In the genomic region with DNA sequence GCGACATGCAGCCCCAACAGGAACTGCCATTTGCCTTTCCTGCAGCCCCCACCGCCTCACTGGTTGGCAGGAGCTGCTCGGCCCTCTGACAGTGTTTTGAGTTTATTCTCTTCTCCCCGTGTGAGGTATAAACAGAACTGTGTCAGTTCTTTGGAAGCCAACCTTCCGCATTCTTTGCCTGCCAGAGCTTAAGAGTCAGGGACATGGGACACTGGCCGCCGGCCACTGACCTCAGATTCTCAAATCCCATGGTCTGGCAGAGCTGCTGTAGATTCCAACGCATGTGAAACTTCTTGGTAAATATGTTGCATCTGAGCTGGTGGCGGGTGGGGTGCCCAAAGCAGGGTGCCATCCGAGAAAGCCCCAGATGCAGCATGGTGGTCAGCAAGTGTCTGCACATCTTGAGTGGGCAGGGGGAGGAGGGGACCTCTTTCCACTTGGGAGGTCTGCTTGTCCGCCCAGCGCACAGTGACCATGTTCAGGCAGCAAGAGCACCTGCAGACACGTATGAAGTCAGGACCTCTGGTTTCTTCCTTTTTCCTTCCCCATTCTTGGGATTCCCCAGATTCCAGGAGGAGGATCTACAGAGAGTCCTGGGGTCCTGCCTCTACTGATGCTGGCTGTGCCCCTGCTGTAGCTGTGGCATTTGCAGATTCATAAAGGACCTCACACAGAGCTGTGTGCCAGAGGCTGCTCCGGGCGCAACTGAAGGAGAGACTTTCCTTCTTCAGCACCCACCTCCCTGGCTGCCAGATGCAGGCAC, we compare ENCODE assay signal across 19 cellular contexts. TPM values are rescaled to one million over a fixed set of nuclear protein-coding genes. Genes with fewer than 3 reads are reported as not detected.
DNase-seq lines count a peak whose midpoint lies in the region; ATAC-seq and TF ChIP-seq lines count a peak whose summit lies in the region.
"Had no signal": no experiment of that assay in that cellular context is flagged by ENCODE, and none has a peak within 500 bp of the region (broad histone marks: within the 10 kb centered on the region; RNA-seq: fewer than 3 reads in every experiment).

No MANE protein-coding gene starts in this region.

- no peaks in the 10 kb centered on the region for H3K27me3 ChIP-seq in aorta (ENCODE audit: control insufficient read depth in 1 of 2, insufficient read depth in 2 of 2, low read length in 1 of 2)
- H3K27me3 ChIP-seq: ovary had no signal

- no peak overlapping the region for H3K27ac ChIP-seq in aorta (ENCODE audit: low read depth in 1 of 2, low read length in 2 of 2)
- H3K27ac ChIP-seq: BLaER1 treated with 17β-estradiol and CSF1 and Interleukin-3, amounts not matched to agents 10 nM and 100 nM; hepatocyte; ovary had no signal

- ATAC-seq in left cardiac atrium, result peak; percentile 73 to 75
- ATAC-seq in aorta (ENCODE audit: low FRiP score), result no peak
- no peak for ATAC-seq in GM18502 (IDR thresholded peaks at IDR 0.05; ENCODE audit: poor library complexity, unreplicated experiment)

- 55 to 59% methylated on average over 15 of the region's 15 CpGs for WGBS in aorta, 2 donors

- DNase-seq in Daoy (ENCODE audit: low read depth) (peak; percentile 19), left cardiac atrium (peak; percentile 48), pons (ENCODE audit: low spot score) (peak; percentile 19), aorta (no peak), cerebellar nuclear complex (lab: John Stamatoyannopoulos, UW) (no peak), GM19240 (ENCODE audit: insufficient read length, low spot score) (no peak)
- DNase-seq: activated CD4-positive, CD25-positive, alpha-beta regulatory T cell; activated T-cell treated with anti-CD3 and anti-CD28 coated beads for 4 hours; effector CD4-positive, alpha-beta T cell; KBM-7; NCI-H187; ovary; stimulated activated CD4-positive, alpha-beta T cell treated with anti-CD3 and anti-CD28 coated beads, Interleukin-2, amount 100 ng/mL, for 24 hours had no signal

- intact Hi-C loops in left cardiac atrium (cut with DNase I), result no loop called here
- intact Hi-C loops in aorta (cut with DNase I), result no loop called here

- no peaks in the 10 kb centered on the region for H3K4me1 ChIP-seq in aorta (ENCODE audit: control insufficient read depth in 1 of 2, insufficient read depth in 2 of 2, low read length in 2 of 2)

- H3K36me3 ChIP-seq in aorta (ENCODE audit: control insufficient read depth in 1 of 2, insufficient read depth in 2 of 2, low read length in 1 of 2), result no peaks in the 10 kb centered on the region
- H3K36me3 ChIP-seq: BLaER1 treated with 17β-estradiol and CSF1 and Interleukin-3, amounts not matched to agents 10 nM and 100 nM; ovary had no signal

- peak overlapping the region; percentile 27 for H3K4me3 ChIP-seq in WI38 (ENCODE audit: low read depth, low read length)
- no peak overlapping the region for H3K4me3 ChIP-seq in aorta (ENCODE audit: low read length in 2 of 2)
- H3K4me3 ChIP-seq: BLaER1 treated with 17β-estradiol and CSF1 and Interleukin-3, amounts not matched to agents 10 nM and 100 nM; hepatocyte; ovary had no signal

- no peaks in the 10 kb centered on the region for H3K9me3 ChIP-seq in aorta (ENCODE audit: control insufficient read depth, low read length)

- TF ChIP-seq CTCF in WI38 (IDR thresholded peaks at IDR 0.05; ENCODE audit: low read depth, low read length), result no peak

RNA-seq across cellular contexts. Expression of a gene that starts 23.8 kb away (rescaled TPM):
- total RNA-seq in Daoy (2014; rRNA removed; shearing (Covaris generic)), result not detected in 2 replicates
- 1 to 10 TPM; 1.9 to 2.7 TPM for total RNA-seq in left cardiac atrium
- not detected for total RNA-seq in aorta
- polyA plus RNA-seq in aorta, result not detected
- total RNA-seq: hepatocyte, lung microvascular endothelial cell, ovary had no signal
- polyA plus RNA-seq: adipose tissue, hepatocyte, ovary had no signal

Comparison
In these comparisons a context has a peak if more than half of its experiments do, and no peak if none do; other contexts are left out.
1. DNase-seq: peak in Daoy (single experiment), left cardiac atrium (single experiment) and pons (single experiment); none in aorta (0 of 2), cerebellar nuclear complex (0 of 2) and GM19240 (single experiment).
2. ATAC-seq: peak in left cardiac atrium (2 of 2); none in aorta (single experiment) and GM18502 (single experiment).